27 cellular contexts compared by ENCODE assay signal in the genomic region with DNA sequence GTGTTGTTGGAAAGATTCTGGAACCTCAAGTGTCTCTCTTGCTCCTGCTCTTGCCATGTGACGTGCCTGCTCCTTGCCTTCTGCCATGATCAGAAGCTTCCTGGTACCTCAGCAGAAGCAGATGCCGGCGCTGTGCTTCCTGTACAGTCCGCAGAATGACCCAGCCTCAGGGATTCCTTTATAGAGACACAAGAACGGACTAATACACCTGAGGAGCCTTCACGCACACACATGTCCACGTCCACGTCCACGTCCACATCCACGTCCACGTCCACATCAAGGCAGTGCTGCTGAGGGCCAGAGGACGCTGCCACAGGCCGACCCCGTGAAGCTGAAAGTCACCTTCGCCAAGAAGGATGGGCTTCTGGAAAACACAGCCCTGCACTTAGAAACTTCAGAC.
A peak's percentile ranks its signal among the peaks of the same experiment; 100 is the strongest.
DNase-seq lines count a peak whose midpoint lies in the region; ATAC-seq, FAIRE-seq and TF ChIP-seq lines count a peak whose summit lies in the region.
"Had no signal": no experiment of that assay in that cellular context is flagged by ENCODE, and none has a peak within 500 bp of the region (broad histone marks: within the 10 kb centered on the region; RNA-seq: fewer than 3 reads in every experiment).

No MANE protein-coding gene starts in this region.

- H3K4me1 ChIP-seq in K562 (replicated peaks in 1 of 2; ENCODE audit: control insufficient read depth in 2 of 2, insufficient read depth in 2 of 2, low read length in 2 of 2), result peaks cover 10 to 20% of the 10 kb centered on the region in 2 experiments; a peak in 4 of 5 replicates
- H3K4me1 ChIP-seq in left lung, result peaks cover 0 to 5% of the 10 kb centered on the region in 2 donors
- peaks cover 0 to 10% (median 4%) of the 10 kb centered on the region in 4 donors for H3K4me1 ChIP-seq in tibial artery
- H3K4me1 ChIP-seq in esophagus squamous epithelium, result peaks cover 0 to 12% (median 4%) of the 10 kb centered on the region in 3 donors
- H3K4me1 ChIP-seq: parathyroid adenoma, SJCRH30 had no signal

- 97% methylated on average over 10 of the region's 15 CpGs for WGBS in K562 (ENCODE audit: insufficient coverage, low coverage, missing lambda C conversion rate)
- WGBS in esophagus squamous epithelium, 2 donors, result 89 to 94% methylated on average over 7 to 13 of the region's 15 CpGs

- intact Hi-C loops in K562 (cut with micrococcal nuclease), result no loop called here
- intact Hi-C loops in left lung (cut with DNase I), result no loop called here
- intact Hi-C loops in tibial artery (cut with DNase I; ENCODE audit: low total_unique reads), result no loop called here
- intact Hi-C loops in esophagus squamous epithelium (cut with DNase I), result no loop called here

- H4K20me1 ChIP-seq in K562 (replicated peaks; ENCODE audit: control insufficient read depth, insufficient read depth, low read length), result no peaks in the 10 kb centered on the region

- H3K4me3 ChIP-seq in K562 (no peak overlapping the region), left lung (no peak overlapping the region), tibial artery (no peak overlapping the region), esophagus squamous epithelium (no peak overlapping the region)
- H3K4me3 ChIP-seq: neural progenitor cell, Peyer's patch, SJCRH30 had no signal

- no peaks in the 10 kb centered on the region; the same call in 1 of the 2 replicates for H3K9me3 ChIP-seq in K562 (replicated peaks; ENCODE audit: control insufficient read depth, insufficient read depth, low read depth, low read length)
- no peaks in the 10 kb centered on the region for H3K9me3 ChIP-seq in left lung
- no peaks in the 10 kb centered on the region for H3K9me3 ChIP-seq in tibial artery
- no peaks in the 10 kb centered on the region for H3K9me3 ChIP-seq in esophagus squamous epithelium
- H3K9me3 ChIP-seq: Peyer's patch, SJCRH30 had no signal

- in situ Hi-C loops in K562 (cut with MboI), result no loop called here

- peak; percentile 46 for DNase-seq in activated effector memory CD4-positive, alpha-beta T cell treated with anti-CD3 and anti-CD28 coated beads, Interleukin-2, amount 50 U/mL, for 16 hours
- no peak for DNase-seq in activated effector memory CD4-positive, alpha-beta T cell treated with Interleukin-2 at 50 U/mL for 16 hours
- DNase-seq in K562 (ENCODE audit: extremely low read depth in 1 of 4, low spot score in 3 of 4) (no peak), left lung (peak; percentile 10 to 37), tibial artery (peak; percentile 7 to 37), SHP77 (lab: John Stamatoyannopoulos, UW) (no peak), esophagus squamous epithelium (lab: John Stamatoyannopoulos, UW) (no peak)
- DNase-seq: 8988T; activated CD4-positive, alpha-beta T cell treated with anti-CD3 and anti-CD28 coated beads for 48 hours; activated CD8-positive, alpha-beta memory T cell treated with anti-CD3 and anti-CD28 coated beads for 24 hours; activated T-cell treated with anti-CD3 and anti-CD28 coated beads for 4 hours; Calu3; DMS79 treated with DMSO at 0.1 percent for 48 hours; foreskin melanocyte; GDM1; kidney glomerular epithelial cell; NCI-H1048; NCI-H748 treated with DMSO at 0.1 percent for 48 hours; SJCRH30; stimulated activated CD4-positive, alpha-beta T cell treated with anti-CD3 and anti-CD28 coated beads, Interleukin-4, amount 100 ng/mL, for 24 hours; T-helper 9 cell; trophoblast cell had no signal

- FAIRE-seq in K562 (lab: Jason Lieb, UNC), result no peak
- FAIRE-seq: astrocyte had no signal

- no peaks in the 10 kb centered on the region for H3K9me1 ChIP-seq in K562 (ENCODE audit: control insufficient read depth, insufficient read depth, low read length)

- POLR2A ChIA-PET in K562 (lab: Yijun Ruan, JAX), result no interaction called here

- H3K27me3 ChIP-seq in K562 (ENCODE audit: control insufficient read depth in 2 of 2, insufficient read depth in 2 of 2, low read length in 2 of 2), result no peaks in the 10 kb centered on the region
- H3K27me3 ChIP-seq in left lung, result no peaks in the 10 kb centered on the region
- no peaks in the 10 kb centered on the region for H3K27me3 ChIP-seq in tibial artery
- no peaks in the 10 kb centered on the region for H3K27me3 ChIP-seq in esophagus squamous epithelium
- H3K27me3 ChIP-seq: neural progenitor cell, Peyer's patch, SJCRH30 had no signal

- no peak overlapping the region for H3K9ac ChIP-seq in K562 (ENCODE audit: insufficient read depth in 1 of 2, low read depth in 2 of 2, low read length in 2 of 2)
- H3K9ac ChIP-seq: neural progenitor cell, parathyroid adenoma had no signal

- CTCF ChIA-PET in K562 (lab: Yijun Ruan, JAX; ENCODE audit: low intra/inter-chr PET ratio), result no interaction called here

- TF ChIP-seq RAD21 in K562 (CRISPR knock-in tag; conservative IDR thresholded peaks at IDR 0.05 in 1 of 2, IDR thresholded peaks at IDR 0.05 in 1 of 2), result no peak

- no peak for TF ChIP-seq EP300 in K562 (IDR thresholded peaks at IDR 0.05; ENCODE audit: low read length)

- BruUV-seq in K562 (replicated peaks; lab: Mats Ljungman, UMichigan), result no TSS peak

- H3K79me2 ChIP-seq in K562 (ENCODE audit: control insufficient read depth, insufficient read depth, low read length), result no peaks in the 10 kb centered on the region
- H3K79me2 ChIP-seq: parathyroid adenoma had no signal

- H2AFZ ChIP-seq in K562 (ENCODE audit: low read depth, low read length), result no peak overlapping the region
- H2AFZ ChIP-seq: neural progenitor cell, parathyroid adenoma had no signal

- TF ChIP-seq CTCF in K562 (IDR thresholded peaks at IDR 0.05 in 2 of 3, conservative IDR thresholded peaks at IDR 0.05 in 1 of 3; ENCODE audit: insufficient read depth in 2 of 3, low read depth in 1 of 3, low read length in 3 of 3) (no peak), left lung (IDR thresholded peaks at IDR 0.05) (no peak), tibial artery (IDR thresholded peaks at IDR 0.05) (no peak), esophagus squamous epithelium (IDR thresholded peaks at IDR 0.05) (no peak)

- H3K4me2 ChIP-seq in K562 (ENCODE audit: insufficient read depth, low read length), result no peak overlapping the region
- H3K4me2 ChIP-seq: neural progenitor cell had no signal

- no peak for ATAC-seq in K562
- no peak for ATAC-seq in left lung
- ATAC-seq in HG03469 (IDR thresholded peaks at IDR 0.05; ENCODE audit: unreplicated experiment), result no peak

- peaks cover 19% of the 10 kb centered on the region; the same call in 2 of the 3 replicates for H3K36me3 ChIP-seq in K562 (ENCODE audit: control insufficient read depth, insufficient read depth, low read length)
- H3K36me3 ChIP-seq in left lung, result peaks cover 0 to 19% of the 10 kb centered on the region in 2 donors
- H3K36me3 ChIP-seq in tibial artery, result peaks cover 0 to 14% (median 10%) of the 10 kb centered on the region in 3 donors
- peaks cover 0 to 21% (median 0%) of the 10 kb centered on the region in 3 donors for H3K36me3 ChIP-seq in esophagus squamous epithelium
- H3K36me3 ChIP-seq: SJCRH30 had no signal

- H3K27ac ChIP-seq in K562 (ENCODE audit: extremely low read depth, low read depth, low read length), result no peak overlapping the region
- H3K27ac ChIP-seq in left lung, result no peak overlapping the region
- no peak overlapping the region for H3K27ac ChIP-seq in tibial artery
- no peak overlapping the region for H3K27ac ChIP-seq in esophagus squamous epithelium
- H3K27ac ChIP-seq: neural progenitor cell, parathyroid adenoma, Peyer's patch, SJCRH30 had no signal

- TF ChIP-seq POLR2A in K562 (conservative IDR thresholded peaks at IDR 0.05) (no peak), esophagus squamous epithelium (IDR thresholded peaks at IDR 0.05) (no peak)

TF ChIP-seq in K562, 482 proteins besides CTCF, POLR2A, EP300 and RAD21:
- TF ChIP-seq, protein P1, sequence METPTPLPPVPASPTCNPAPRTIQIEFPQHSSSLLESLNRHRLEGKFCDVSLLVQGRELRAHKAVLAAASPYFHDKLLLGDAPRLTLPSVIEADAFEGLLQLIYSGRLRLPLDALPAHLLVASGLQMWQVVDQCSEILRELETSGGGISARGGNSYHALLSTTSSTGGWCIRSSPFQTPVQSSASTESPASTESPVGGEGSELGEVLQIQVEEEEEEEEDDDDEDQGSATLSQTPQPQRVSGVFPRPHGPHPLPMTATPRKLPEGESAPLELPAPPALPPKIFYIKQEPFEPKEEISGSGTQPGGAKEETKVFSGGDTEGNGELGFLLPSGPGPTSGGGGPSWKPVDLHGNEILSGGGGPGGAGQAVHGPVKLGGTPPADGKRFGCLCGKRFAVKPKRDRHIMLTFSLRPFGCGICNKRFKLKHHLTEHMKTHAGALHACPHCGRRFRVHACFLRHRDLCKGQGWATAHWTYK (CRISPR knock-in tag; IDR thresholded peaks at IDR 0.05), result peak; percentile 94
- TF ChIP-seq TCF3 (CRISPR knock-in tag; IDR thresholded peaks at IDR 0.05), result no peak

Comparison
In these comparisons a context has a peak if more than half of its experiments do, and no peak if none do; other contexts are left out.
1. DNase-seq: peak in activated effector memory CD4-positive, alpha-beta T cell treated with anti-CD3 and anti-CD28 coated beads, Interleukin-2, amount 50 U/mL, for 16 hours (single experiment), left lung (2 of 2) and tibial artery (2 of 2); none in activated effector memory CD4-positive, alpha-beta T cell treated with Interleukin-2 at 50 U/mL for 16 hours (single experiment), K562 (0 of 4), SHP77 (0 of 2) and esophagus squamous epithelium (single experiment).